9 cellular contexts compared by ENCODE assay signal in the genomic region with DNA sequence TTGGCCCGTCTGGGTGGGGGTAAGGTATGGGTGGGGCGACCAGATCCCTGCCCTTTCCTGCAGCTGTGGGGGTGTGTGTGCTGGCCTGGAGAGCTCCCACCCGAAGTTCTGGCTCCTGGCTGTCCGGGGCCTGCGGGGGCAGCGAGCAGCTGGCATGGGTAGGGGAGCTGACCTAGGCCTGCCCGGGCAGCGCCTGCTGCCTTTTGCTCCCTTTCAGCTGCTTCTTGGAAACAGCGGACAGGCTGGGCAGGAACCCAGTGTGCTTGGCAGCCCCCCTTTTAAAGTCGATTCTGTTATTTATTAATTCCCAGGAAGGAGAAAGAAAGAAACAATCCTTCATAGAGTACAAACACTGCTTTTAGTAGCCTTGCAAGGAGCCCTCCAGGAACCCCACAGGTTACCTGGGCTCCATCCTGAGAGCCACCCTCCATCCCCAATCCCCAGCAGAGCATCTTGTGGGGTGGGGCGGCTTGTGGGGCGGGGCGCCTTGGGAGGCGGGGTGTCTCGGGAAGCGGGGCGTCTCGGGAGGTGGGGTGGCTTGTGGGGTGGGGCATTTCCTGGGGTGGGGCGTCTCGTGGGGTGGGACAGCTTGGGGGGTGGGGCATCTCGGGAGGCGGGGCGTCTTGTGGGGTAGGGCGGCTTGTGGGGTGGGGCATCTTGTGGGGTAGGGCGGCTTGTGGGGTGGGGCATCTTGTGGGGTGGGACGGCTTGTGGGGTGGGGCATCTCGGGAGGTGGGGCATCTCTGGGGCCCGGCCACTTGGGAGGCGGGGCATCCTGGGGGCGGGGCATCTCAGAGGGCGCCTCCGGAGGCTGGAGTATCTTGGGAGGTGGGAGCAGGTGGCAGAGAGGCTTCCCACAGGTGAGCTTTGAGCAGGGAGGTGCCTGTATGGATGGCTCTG. TPM values are rescaled to one million over a fixed set of nuclear protein-coding genes. Genes with fewer than 3 reads are reported as not detected.
A peak's percentile ranks its signal among the peaks of the same experiment; 100 is the strongest.
DNase-seq lines count a peak whose midpoint lies in the region; ATAC-seq and TF ChIP-seq lines count a peak whose summit lies in the region.
"Had no signal": no experiment of that assay in that cellular context is flagged by ENCODE, and none has a peak within 500 bp of the region (broad histone marks: within the 10 kb centered on the region; RNA-seq: fewer than 3 reads in every experiment).

No MANE protein-coding gene starts in this region.

- H3K36me3 ChIP-seq in body of pancreas (replicated peaks in 1 of 2; ENCODE audit: insufficient read depth in 1 of 2, low read depth in 2 of 2) (no peaks in the 10 kb centered on the region), aorta (ENCODE audit: control insufficient read depth in 1 of 2, insufficient read depth in 2 of 2, low read length in 1 of 2) (no peaks in the 10 kb centered on the region)

- H3K27me3 ChIP-seq in body of pancreas = no peaks in the 10 kb centered on the region
- H3K27me3 ChIP-seq in aorta (ENCODE audit: control insufficient read depth in 1 of 2, insufficient read depth in 2 of 2, low read length in 1 of 2) = no peaks in the 10 kb centered on the region

- peaks cover 24% of the 10 kb centered on the region for H3K4me1 Mint-ChIP-seq in activated T-helper 1 cell treated with anti-CD3 and anti-CD28 coated beads, Interleukin-12 subunit alpha, Interleukin-12 subunit beta, Interleukin-2, Interleukin-4 antibody, amounts not matched to agents 30 ng/mL and 10 ng/mL and 1 ng/mL, durations not matched to agents 14 hours and 24 hours and 36 hours (ENCODE audit: low read depth)

- H3K27ac ChIP-seq in body of pancreas (peak overlapping the region; percentile 56 to 97 (median 77)), aorta (ENCODE audit: low read depth in 1 of 2, low read length in 2 of 2) (peak overlapping the region; percentile 34 to 62)
- H3K27ac ChIP-seq: C4-2B had no signal

- H3K4me1 ChIP-seq in body of pancreas = peaks cover 91% of the 10 kb centered on the region
- H3K4me1 ChIP-seq in aorta (ENCODE audit: control insufficient read depth in 1 of 2, insufficient read depth in 2 of 2, low read length in 2 of 2) = no peaks in the 10 kb centered on the region

- no peaks in the 10 kb centered on the region for H3K9me3 Mint-ChIP-seq in activated T-helper 1 cell treated with anti-CD3 and anti-CD28 coated beads, Interleukin-12 subunit alpha, Interleukin-12 subunit beta, Interleukin-2, Interleukin-4 antibody, amounts not matched to agents 30 ng/mL and 10 ng/mL and 1 ng/mL, durations not matched to agents 14 hours and 24 hours and 36 hours

- no peak overlapping the region for H3K4me3 Mint-ChIP-seq in activated T-helper 1 cell treated with anti-CD3 and anti-CD28 coated beads, Interleukin-12 subunit alpha, Interleukin-12 subunit beta, Interleukin-2, Interleukin-4 antibody, amounts not matched to agents 30 ng/mL and 10 ng/mL and 1 ng/mL, durations not matched to agents 14 hours and 24 hours and 36 hours

- WGBS in body of pancreas, 2 donors = 51 to 62% methylated on average over 16 to 20 of the region's 32 CpGs
- WGBS in aorta, 2 donors = 36 to 43% methylated on average over 23 to 32 of the region's 32 CpGs

- peak; percentile 66 for DNase-seq in Right ventricle myocardium inferior (ENCODE audit: missing footprints)
- DNase-seq in cardiac septum (ENCODE audit: low spot score) = no peak
- DNase-seq in body of pancreas = peak in 2 of 4 donors; percentile 51 to 52
- DNase-seq in midbrain (lab: John Stamatoyannopoulos, UW) = peak; percentile 57
- no peak for DNase-seq in aorta
- no peak for DNase-seq in stimulated activated CD4-positive, alpha-beta T cell treated with anti-CD3 and anti-CD28 coated beads, Interleukin-1b, Interleukin-23, amount 100 ng/mL, for 48 hours
- no peak for DNase-seq in activated T-helper 1 cell treated with anti-CD3 and anti-CD28 coated beads, Interleukin-12 subunit alpha, Interleukin-12 subunit beta, Interleukin-2, Interleukin-4 antibody, amounts not matched to agents 30 ng/mL and 10 ng/mL and 1 ng/mL, durations not matched to agents 14 hours and 24 hours and 36 hours (ENCODE audit: low spot score)
- no peak for DNase-seq in DMS114 treated with DMSO at 0.1 percent for 48 hours (lab: John Stamatoyannopoulos, UW; ENCODE audit: unreplicated experiment)

- no peak for TF ChIP-seq CTCF in body of pancreas (IDR thresholded peaks at IDR 0.05)

- peaks cover 5% of the 10 kb centered on the region for H3K36me3 Mint-ChIP-seq in activated T-helper 1 cell treated with anti-CD3 and anti-CD28 coated beads, Interleukin-12 subunit alpha, Interleukin-12 subunit beta, Interleukin-2, Interleukin-4 antibody, amounts not matched to agents 30 ng/mL and 10 ng/mL and 1 ng/mL, durations not matched to agents 14 hours and 24 hours and 36 hours (ENCODE audit: low read depth)

- no peak for TF ChIP-seq POLR2A in body of pancreas (IDR thresholded peaks at IDR 0.05)

- ATAC-seq in Right ventricle myocardium inferior (no peak), body of pancreas (peak; percentile 22), aorta (ENCODE audit: low FRiP score) (peak; percentile 3)

- no peak overlapping the region for H3K27ac Mint-ChIP-seq in activated T-helper 1 cell treated with anti-CD3 and anti-CD28 coated beads, Interleukin-12 subunit alpha, Interleukin-12 subunit beta, Interleukin-2, Interleukin-4 antibody, amounts not matched to agents 30 ng/mL and 10 ng/mL and 1 ng/mL, durations not matched to agents 14 hours and 24 hours and 36 hours

- H3K4me3 ChIP-seq in body of pancreas = no peak overlapping the region
- no peak overlapping the region for H3K4me3 ChIP-seq in aorta (ENCODE audit: low read length in 2 of 2)

- no peaks in the 10 kb centered on the region for H3K27me3 Mint-ChIP-seq in activated T-helper 1 cell treated with anti-CD3 and anti-CD28 coated beads, Interleukin-12 subunit alpha, Interleukin-12 subunit beta, Interleukin-2, Interleukin-4 antibody, amounts not matched to agents 30 ng/mL and 10 ng/mL and 1 ng/mL, durations not matched to agents 14 hours and 24 hours and 36 hours (ENCODE audit: insufficient read depth)

- intact Hi-C loops in Right ventricle myocardium inferior (cut with DNase I) = no loop called here
- intact Hi-C loops in cardiac septum (cut with DNase I) = loop anchor here (1.0 kb wide), 1 partner anchor 16 kb away; the partner anchor contains the start of gene TSSC4
- intact Hi-C loops in body of pancreas (cut with DNase I) = no loop called here
- intact Hi-C loops in aorta (cut with DNase I) = loop anchor here in 1 of 2 donors (2.0 kb wide), 1 partner anchor 17 kb away; the partner anchor contains the start of gene TSSC4
- intact Hi-C loops in activated T-helper 1 cell treated with anti-CD3 and anti-CD28 coated beads, Interleukin-12 subunit alpha, Interleukin-12 subunit beta, Interleukin-2, Interleukin-4 antibody, amounts not matched to agents 30 ng/mL and 10 ng/mL and 1 ng/mL, durations not matched to agents 14 hours and 24 hours and 36 hours (cut with micrococcal nuclease) = no loop called here

- H3K9me3 ChIP-seq in body of pancreas (no peaks in the 10 kb centered on the region), aorta (ENCODE audit: control insufficient read depth, low read length) (no peaks in the 10 kb centered on the region)

RNA-seq across cellular contexts. Expression of gene CD81, which starts 7.0 kb away (rescaled TPM):
- total RNA-seq in Right ventricle myocardium inferior (531 TPM), cardiac septum (663 TPM), body of pancreas (100 to 1,000 TPM; 217 to 332 TPM), aorta (100 to 1,000 TPM; 538 to 620 TPM)
- 100 to 1,000 TPM; 363 to 784 TPM for polyA plus RNA-seq in aorta
- total RNA-seq in activated T-helper 1 cell treated with anti-CD3 and anti-CD28 coated beads, Interleukin-12 subunit alpha, Interleukin-12 subunit beta, Interleukin-2, Interleukin-4 antibody, amounts not matched to agents 30 ng/mL and 10 ng/mL and 1 ng/mL, durations not matched to agents 14 hours and 24 hours and 36 hours = 236 and 247 TPM in 2 replicates

RNA-seq across cellular contexts. Expression of gene TSSC4, which starts 16.5 kb away (rescaled TPM):
- total RNA-seq in Right ventricle myocardium inferior = 31.4 TPM
- total RNA-seq in cardiac septum = 36.2 TPM
- total RNA-seq in body of pancreas = 10 to 100 TPM; 21.5 to 25.7 TPM
- total RNA-seq in aorta = 10 to 100 TPM; 35.2 to 44.3 TPM
- 10 to 100 TPM; 42.9 to 64.4 TPM for polyA plus RNA-seq in aorta
- 70.8 and 76.4 TPM in 2 replicates for total RNA-seq in activated T-helper 1 cell treated with anti-CD3 and anti-CD28 coated beads, Interleukin-12 subunit alpha, Interleukin-12 subunit beta, Interleukin-2, Interleukin-4 antibody, amounts not matched to agents 30 ng/mL and 10 ng/mL and 1 ng/mL, durations not matched to agents 14 hours and 24 hours and 36 hours

Comparison
In these comparisons a context has a peak if more than half of its experiments do, and no peak if none do; other contexts are left out.
1. DNase-seq: peak in Right ventricle myocardium inferior (single experiment) and midbrain (single experiment); none in cardiac septum (single experiment), aorta (0 of 2), stimulated activated CD4-positive, alpha-beta T cell treated with anti-CD3 and anti-CD28 coated beads, Interleukin-1b, Interleukin-23, amount 100 ng/mL, for 48 hours (single experiment), activated T-helper 1 cell treated with anti-CD3 and anti-CD28 coated beads, Interleukin-12 subunit alpha, Interleukin-12 subunit beta, Interleukin-2, Interleukin-4 antibody, amounts not matched to agents 30 ng/mL and 10 ng/mL and 1 ng/mL, durations not matched to agents 14 hours and 24 hours and 36 hours (single experiment) and DMS114 treated with DMSO at 0.1 percent for 48 hours (single experiment).